In the genomic region with DNA sequence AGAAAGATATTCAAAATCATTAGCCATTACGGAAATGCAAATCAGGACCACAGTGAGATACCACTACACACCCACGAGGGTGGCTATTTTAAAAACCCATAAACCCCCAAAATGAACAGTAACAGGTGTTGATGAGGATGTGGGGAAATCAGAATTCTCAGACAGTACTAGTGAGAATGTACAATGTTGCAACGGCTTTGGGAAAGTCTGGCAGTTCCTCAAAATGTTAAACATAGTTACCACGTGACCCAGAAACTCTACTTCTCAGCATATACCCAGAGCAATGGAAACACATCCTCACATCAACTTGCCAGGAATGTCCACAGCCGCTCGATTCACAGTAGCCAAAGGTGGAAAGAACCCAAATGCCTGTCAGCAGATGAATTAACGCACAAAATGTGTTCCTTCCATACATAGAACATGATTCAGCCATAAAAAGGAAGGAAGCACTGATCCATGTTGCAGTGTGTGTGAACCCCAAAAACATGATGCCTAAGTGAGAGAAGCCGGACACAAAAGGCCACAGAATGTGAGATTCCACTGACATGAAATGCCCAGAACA, we compare ENCODE assay signal across 10 cellular contexts. TPM values are rescaled to one million over a fixed set of nuclear protein-coding genes. Genes with fewer than 3 reads are reported as not detected.
A peak's percentile ranks its signal among the peaks of the same experiment; 100 is the strongest.
DNase-seq lines count a peak whose midpoint lies in the region; ATAC-seq and TF ChIP-seq lines count a peak whose summit lies in the region.
"Had no signal": no experiment of that assay in that cellular context is flagged by ENCODE, and none has a peak within 500 bp of the region (broad histone marks: within the 10 kb centered on the region; RNA-seq: fewer than 3 reads in every experiment).

No MANE protein-coding gene starts in this region.

- TF ChIP-seq CTCF in colonic mucosa (IDR thresholded peaks at IDR 0.05), result no peak

- H3K27me3 Mint-ChIP-seq in stimulated activated memory B cell treated with anti-CD40 and anti-IgM and Interleukin-4, amounts not matched to agents 10 μg/mL and 1 μg/mL and 100 μg/mL, for 72 hours, result peaks cover 36% of the 10 kb centered on the region

- DNase-seq in colonic mucosa, result no peak
- no peak for DNase-seq in stimulated activated CD4-positive, alpha-beta T cell treated with anti-CD3 and anti-CD28 coated beads, Interleukin-15, amount 100 ng/mL, for 24 hours
- no peak for DNase-seq in NCI-H2029 treated with DMSO at 0.1 percent for 48 hours (lab: John Stamatoyannopoulos, UW)
- DNase-seq: effector CD4-positive, alpha-beta T cell had no signal

- peak overlapping the region; percentile 62 for H3K27ac Mint-ChIP-seq in stimulated activated memory B cell treated with anti-CD40 and anti-IgM and Interleukin-4, amounts not matched to agents 10 μg/mL and 1 μg/mL and 100 μg/mL, for 72 hours

- H3K27ac ChIP-seq in colonic mucosa, result peak overlapping the region; percentile 12

- no peaks in the 10 kb centered on the region for H3K36me3 Mint-ChIP-seq in stimulated activated memory B cell treated with anti-CD40 and anti-IgM and Interleukin-4, amounts not matched to agents 10 μg/mL and 1 μg/mL and 100 μg/mL, for 72 hours

- intact Hi-C loops in colonic mucosa (cut with DNase I), result no loop called here

- H3K9me3 Mint-ChIP-seq in stimulated activated memory B cell treated with anti-CD40 and anti-IgM and Interleukin-4, amounts not matched to agents 10 μg/mL and 1 μg/mL and 100 μg/mL, for 72 hours, result peaks cover 2% of the 10 kb centered on the region

- peak; percentile 88 for ATAC-seq in GM19372 (IDR thresholded peaks at IDR 0.05; ENCODE audit: low read depth, unreplicated experiment)
- peak; percentile 85 for ATAC-seq in HG03342 (IDR thresholded peaks at IDR 0.05; ENCODE audit: unreplicated experiment)
- peak; percentile 97 for ATAC-seq in stimulated activated memory B cell treated with anti-CD40 and anti-IgM and Interleukin-4, amounts not matched to agents 10 μg/mL and 1 μg/mL and 100 μg/mL, for 72 hours
- ATAC-seq in GM21390 (IDR thresholded peaks at IDR 0.05; ENCODE audit: unreplicated experiment), result no peak
- ATAC-seq in HG03097 (IDR thresholded peaks at IDR 0.05; ENCODE audit: low FRiP score, unreplicated experiment), result no peak

- H3K36me3 ChIP-seq in colonic mucosa, result no peaks in the 10 kb centered on the region

- peaks cover 24% of the 10 kb centered on the region for H3K4me1 Mint-ChIP-seq in stimulated activated memory B cell treated with anti-CD40 and anti-IgM and Interleukin-4, amounts not matched to agents 10 μg/mL and 1 μg/mL and 100 μg/mL, for 72 hours

- H3K9me3 ChIP-seq in colonic mucosa, result no peaks in the 10 kb centered on the region

- no peak overlapping the region for H3K4me3 ChIP-seq in colonic mucosa

- no peaks in the 10 kb centered on the region for H3K27me3 ChIP-seq in colonic mucosa

- H3K9ac ChIP-seq in colonic mucosa (ENCODE audit: low read depth in 2 of 2, low read length in 2 of 2), result no peak overlapping the region

- peak overlapping the region; percentile 37 for H3K4me3 Mint-ChIP-seq in stimulated activated memory B cell treated with anti-CD40 and anti-IgM and Interleukin-4, amounts not matched to agents 10 μg/mL and 1 μg/mL and 100 μg/mL, for 72 hours

- no peaks in the 10 kb centered on the region for H3K4me1 ChIP-seq in colonic mucosa

RNA-seq across cellular contexts. Expression of gene PLVAP, which starts 7.0 kb away (rescaled TPM):
- total RNA-seq in colonic mucosa, result 10 to 100 TPM; 20.8 to 47.1 TPM
- total RNA-seq: NCI-H460 had no signal

RNA-seq across cellular contexts. Expression of gene CCDC194, which starts 23.9 kb away (rescaled TPM):
- total RNA-seq in colonic mucosa, result not detected
- total RNA-seq: NCI-H460 had no signal

RNA-seq across cellular contexts. Expression of gene GTPBP3, which starts 32.8 kb away (rescaled TPM):
- 10 to 100 TPM; 15.4 to 26.9 TPM for total RNA-seq in colonic mucosa

RNA-seq across cellular contexts. Expression of gene BST2, which starts 35.3 kb away (rescaled TPM):
- total RNA-seq in colonic mucosa, result 10 to 100 TPM; 12.8 to 15.6 TPM

RNA-seq across cellular contexts. Expression of gene ANO8, which starts 35.5 kb away (rescaled TPM):
- total RNA-seq in colonic mucosa, result 10 to 100 TPM in 1 of 2 donors, 1 to 10 TPM in 1; 8.9 to 13.7 TPM

Comparison
In these comparisons a context has a peak if more than half of its experiments do, and no peak if none do; other contexts are left out.
1. ATAC-seq: peak in GM19372 (single experiment), HG03342 (single experiment) and stimulated activated memory B cell treated with anti-CD40 and anti-IgM and Interleukin-4, amounts not matched to agents 10 μg/mL and 1 μg/mL and 100 μg/mL, for 72 hours (single experiment); none in GM21390 (single experiment) and HG03097 (single experiment).